In genomic region chr18:80201739-80202138, GRCh38 we compare ENCODE assay signal across 16 cellular contexts. TPM values are rescaled to one million over a fixed set of nuclear protein-coding genes. Genes with fewer than 3 reads are reported as not detected.
DNase-seq lines count a peak whose midpoint lies in the region; ATAC-seq, FAIRE-seq and TF ChIP-seq lines count a peak whose summit lies in the region.
"Had no signal": no experiment of that assay in that cellular context is flagged by ENCODE, and none has a peak within 500 bp of the region (broad histone marks: within the 10 kb centered on the region; RNA-seq: fewer than 3 reads in every experiment).

No MANE protein-coding gene starts in this region.

- H3K4me3 Mint-ChIP-seq in naive thymus-derived CD8-positive, alpha-beta T cell: no peak overlapping the region
- H3K4me3 Mint-ChIP-seq: CD8-positive, alpha-beta T cell; neural crest cell had no signal

- DNase-seq in ureter (ENCODE audit: low spot score) (no peak), kidney (no peak)
- DNase-seq in activated naive CD4-positive, alpha-beta T cell treated with Interleukin-2 at 50 U/mL for 16 hours: no peak
- no peak for DNase-seq in naive thymus-derived CD8-positive, alpha-beta T cell
- DNase-seq: activated CD8-positive, alpha-beta memory T cell treated with anti-CD3 and anti-CD28 coated beads, Interleukin-2, amount 50 U/mL, for 4 hours; aorta; CD8-positive, alpha-beta T cell; effector CD8-positive, alpha-beta T cell; NCI-H748 treated with DMSO at 0.1 percent for 48 hours had no signal

- H3K36me3 Mint-ChIP-seq in naive thymus-derived CD8-positive, alpha-beta T cell: no peaks in the 10 kb centered on the region
- H3K36me3 Mint-ChIP-seq: CD8-positive, alpha-beta T cell had no signal

- H3K27me3 ChIP-seq in layer of hippocampus (ENCODE audit: control insufficient read depth, insufficient read depth, low read length): no peaks in the 10 kb centered on the region

- H3K27ac ChIP-seq in layer of hippocampus (ENCODE audit: low read depth, low read length) (peak overlapping the region; percentile 44), kidney (ENCODE audit: low read depth in 2 of 2, low read length in 2 of 2) (no peak overlapping the region)
- H3K27ac ChIP-seq: thoracic aorta had no signal

- intact Hi-C loops in kidney (cut with DNase I): no loop called here

- ATAC-seq in GM19035 (IDR thresholded peaks at IDR 0.05; ENCODE audit: unreplicated experiment) (peak; percentile 16), GM21528 (IDR thresholded peaks at IDR 0.05; ENCODE audit: low FRiP score, unreplicated experiment) (peak; percentile 19), HG03108 (IDR thresholded peaks at IDR 0.05; ENCODE audit: unreplicated experiment) (peak; percentile 3)
- ATAC-seq in naive thymus-derived CD8-positive, alpha-beta T cell: no peak
- ATAC-seq: CD8-positive, alpha-beta T cell; Right ventricle myocardium inferior had no signal

- no peak overlapping the region for H3K27ac Mint-ChIP-seq in naive thymus-derived CD8-positive, alpha-beta T cell
- H3K27ac Mint-ChIP-seq: CD8-positive, alpha-beta T cell had no signal

- peaks cover 0 to 7% of the 10 kb centered on the region in 2 donors for H3K4me1 ChIP-seq in kidney (ENCODE audit: control insufficient read depth in 1 of 2, insufficient read depth in 1 of 2, low read depth in 1 of 2, low read length in 2 of 2)

- POLR2A ChIA-PET in naive thymus-derived CD8-positive, alpha-beta T cell (lab: Charles Lee): no interaction called here

- no peak overlapping the region for H3K4me3 ChIP-seq in kidney (ENCODE audit: low read length in 2 of 2)
- H3K4me3 ChIP-seq: thoracic aorta had no signal

- peaks cover 5 to 24% (median 15%) of the 10 kb centered on the region in 5 donors for H3K27me3 Mint-ChIP-seq in naive thymus-derived CD8-positive, alpha-beta T cell

- no peak for FAIRE-seq in kidney (lab: Jason Lieb, UNC)

- no peak for TF ChIP-seq CTCF in kidney (IDR thresholded peaks at IDR 0.05; ENCODE audit: borderline replicate concordance, extremely low read depth, insufficient read depth)

- no peak overlapping the region for H3K9ac ChIP-seq in kidney (ENCODE audit: low read length in 2 of 2)

- H3K36me3 ChIP-seq in kidney (ENCODE audit: control insufficient read depth in 1 of 2, insufficient read depth in 2 of 2, low read length in 2 of 2): no peaks in the 10 kb centered on the region
- H3K36me3 ChIP-seq: thoracic aorta had no signal

- no peaks in the 10 kb centered on the region for H3K4me1 Mint-ChIP-seq in naive thymus-derived CD8-positive, alpha-beta T cell

- no peaks in the 10 kb centered on the region for H3K9me3 Mint-ChIP-seq in naive thymus-derived CD8-positive, alpha-beta T cell
- H3K9me3 Mint-ChIP-seq: CD8-positive, alpha-beta T cell; neural crest cell had no signal

- H3K9me3 ChIP-seq in kidney (ENCODE audit: control insufficient read depth in 1 of 2, low read length in 2 of 2): no peaks in the 10 kb centered on the region
- H3K9me3 ChIP-seq: thoracic aorta had no signal

RNA-seq across cellular contexts. Expression of gene PARD6G, which starts 45.6 kb away (rescaled TPM):
- total RNA-seq in ureter (26.4 TPM), kidney (1.9 TPM)
- 10.7 TPM for polyA plus RNA-seq in kidney (ENCODE audit: insufficient read depth, low read depth, low replicate concordance)
- total RNA-seq in naive thymus-derived CD8-positive, alpha-beta T cell: under 1 TPM; 0.25 to 0.34 TPM
- polyA plus RNA-seq in naive thymus-derived CD8-positive, alpha-beta T cell: under 1 TPM in 2 of 3 donors, not detected in 1; 0.13 to 0.16 TPM

Comparison
In these comparisons a context has a peak if more than half of its experiments do, and no peak if none do; other contexts are left out.
1. ATAC-seq: peak in GM19035 (single experiment), GM21528 (single experiment) and HG03108 (single experiment); none in naive thymus-derived CD8-positive, alpha-beta T cell (0 of 2).